1 cellular context compared by ENCODE assay signal in genomic region chr21:45220714-45221113, GRCh38.
TF ChIP-seq lines count a peak whose summit lies in the region.

No MANE protein-coding gene starts in this region.

TF ChIP-seq in GM23338, 12 proteins besides CTCF, POLR2A, EP300 and RAD21 (continued from another document):
- TF ChIP-seq ZNF462 (CRISPR knock-in tag; IDR thresholded peaks at IDR 0.05) (no peak), ZNF114 (CRISPR knock-in tag; IDR thresholded peaks at IDR 0.05) (no peak)
TF ChIP-seq in GM23338: peak in this region for 0.
